In genomic region chr1:199312626-199313025, GRCh38 we compare ENCODE assay signal across 17 cellular contexts.
DNase-seq lines count a peak whose midpoint lies in the region; ATAC-seq and TF ChIP-seq lines count a peak whose summit lies in the region.
"Had no signal": no experiment of that assay in that cellular context is flagged by ENCODE, and none has a peak within 500 bp of the region (broad histone marks: within the 10 kb centered on the region; RNA-seq: fewer than 3 reads in every experiment).

No MANE protein-coding gene starts in this region.

- ATAC-seq in DND-41 (ENCODE audit: insufficient read depth, low read depth) = no peak
- no peak for ATAC-seq in HG03571 (IDR thresholded peaks at IDR 0.05; ENCODE audit: unreplicated experiment)
- no peak for ATAC-seq in GM21381 (IDR thresholded peaks at IDR 0.05; ENCODE audit: unreplicated experiment)
- ATAC-seq in GM18502 (IDR thresholded peaks at IDR 0.05; ENCODE audit: poor library complexity, unreplicated experiment) = no peak
- ATAC-seq: A549, HCT116 had no signal

- peaks cover 27% of the 10 kb centered on the region for H3K4me1 ChIP-seq in DND-41 (ENCODE audit: insufficient read depth, low read length)
- peaks cover 46% of the 10 kb centered on the region for H3K4me1 ChIP-seq in OCI-LY1 (ENCODE audit: insufficient read depth, low read length, severe bottlenecking)
- peaks cover 17% of the 10 kb centered on the region; the same call in 1 of the 2 replicates for H3K4me1 ChIP-seq in iPS-20b (ENCODE audit: insufficient read depth, low read length)
- H3K4me1 ChIP-seq: A549 had no signal

- H3K9me3 ChIP-seq in DND-41 (ENCODE audit: insufficient read depth, low read length, severe bottlenecking) (no peaks in the 10 kb centered on the region), OCI-LY1 (ENCODE audit: low read length) (no peaks in the 10 kb centered on the region), iPS-20b (ENCODE audit: insufficient read depth, low read depth, low read length) (no peaks in the 10 kb centered on the region)
- H3K9me3 ChIP-seq: A549 had no signal

- no peak for TF ChIP-seq CTCF in DND-41 (IDR thresholded peaks at IDR 0.05; ENCODE audit: borderline replicate concordance, extremely low read depth, low read length, poor library complexity, severe bottlenecking)
- no peak for TF ChIP-seq CTCF in OCI-LY1 (IDR thresholded peaks at IDR 0.05; ENCODE audit: low read length)

- H3K9me2 ChIP-seq in OCI-LY1 (ENCODE audit: low read depth, low read length) = no peaks in the 10 kb centered on the region

- no peaks in the 10 kb centered on the region for H3K79me2 ChIP-seq in DND-41 (ENCODE audit: insufficient read depth, low read length)
- H3K79me2 ChIP-seq in OCI-LY1 (ENCODE audit: insufficient read depth, low read length) = no peaks in the 10 kb centered on the region

- no peak for DNase-seq in DND-41
- DNase-seq: C1 segment of cervical spinal cord; Calu3; CD4-positive, alpha-beta T cell; DMS 273 treated with DMSO at 0.1 percent for 48 hours; DMS79; GDM1; GM23248; IMR-90; KBM-7 had no signal

- H3K27ac ChIP-seq in DND-41 (ENCODE audit: low read length) = no peak overlapping the region
- H3K27ac ChIP-seq in OCI-LY1 (ENCODE audit: low read depth, low read length, poor library complexity, severe bottlenecking) = no peak overlapping the region
- H3K27ac ChIP-seq in iPS-20b (ENCODE audit: low read length) = no peak overlapping the region
- H3K27ac ChIP-seq: A549, GM23248 had no signal

- H3K4me2 ChIP-seq in DND-41 (ENCODE audit: insufficient read depth, low read length) (no peak overlapping the region), OCI-LY1 (ENCODE audit: low read length) (no peak overlapping the region)
- H3K4me2 ChIP-seq: A549 had no signal

- H3K4me3 ChIP-seq in DND-41 (ENCODE audit: low read depth in 1 of 2, low read length in 2 of 2) (no peak overlapping the region), OCI-LY1 (ENCODE audit: low read depth, low read length, poor library complexity, severe bottlenecking) (no peak overlapping the region), iPS-20b (ENCODE audit: low read length) (no peak overlapping the region)
- H3K4me3 ChIP-seq: A549, GM23248 had no signal

- no peak overlapping the region for H3K9ac ChIP-seq in DND-41 (ENCODE audit: low read depth, low read length)
- H3K9ac ChIP-seq in OCI-LY1 (ENCODE audit: low read length) = no peak overlapping the region
- H3K9ac ChIP-seq in iPS-20b (ENCODE audit: low read depth, low read length) = peak overlapping the region; percentile 40; the same call in 1 of the 2 replicates
- H3K9ac ChIP-seq: GM23248 had no signal

- H2AFZ ChIP-seq in DND-41 (ENCODE audit: low read depth, low read length) (peak overlapping the region; percentile 51), OCI-LY1 (ENCODE audit: low read length) (peak overlapping the region; percentile 54; the same call in 1 of the 2 replicates)
- H2AFZ ChIP-seq: GM23248 had no signal

- H3K27me3 ChIP-seq in DND-41 (ENCODE audit: insufficient read depth, low read length, poor library complexity) (no peaks in the 10 kb centered on the region), OCI-LY1 (ENCODE audit: insufficient read depth, low read length) (no peaks in the 10 kb centered on the region), iPS-20b (ENCODE audit: insufficient read depth, low read length) (no peaks in the 10 kb centered on the region)

- H3K36me3 ChIP-seq in DND-41 (ENCODE audit: insufficient read depth, low read length) = no peaks in the 10 kb centered on the region
- H3K36me3 ChIP-seq in OCI-LY1 (ENCODE audit: insufficient read depth, low read length) = no peaks in the 10 kb centered on the region
- no peaks in the 10 kb centered on the region for H3K36me3 ChIP-seq in iPS-20b (ENCODE audit: insufficient read depth, low read depth, low read length)

- H4K20me1 ChIP-seq in DND-41 (ENCODE audit: insufficient read depth, low read length) = no peaks in the 10 kb centered on the region
- no peaks in the 10 kb centered on the region for H4K20me1 ChIP-seq in OCI-LY1 (ENCODE audit: insufficient read depth, low read length)

- H3F3A ChIP-seq in OCI-LY1 (ENCODE audit: insufficient read depth, low read length) = no peaks in the 10 kb centered on the region
